ENCODE assay signal across 23 cellular contexts in the genomic region with DNA sequence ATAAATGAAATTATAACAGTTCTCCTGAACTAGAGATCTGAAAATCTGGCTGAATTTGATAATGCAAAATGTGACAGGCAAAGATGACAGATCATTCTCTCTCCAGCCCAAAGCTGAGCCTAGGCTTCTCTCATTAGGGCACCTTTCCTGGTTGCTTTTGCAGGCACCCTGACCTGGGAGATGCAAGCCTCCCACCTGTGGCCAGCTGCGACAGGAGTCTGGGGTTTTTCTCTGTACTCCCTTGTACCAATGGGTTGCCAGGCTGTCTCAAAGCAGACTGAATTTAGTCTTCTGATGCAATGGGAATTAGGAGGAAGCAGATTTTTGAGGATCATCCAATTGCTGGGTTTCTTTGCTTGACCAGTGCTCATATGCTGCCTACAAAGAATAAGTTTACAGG.
"Had no signal": no experiment of that assay in that cellular context is flagged by ENCODE, and none has a peak within 500 bp of the region (broad histone marks: within the 10 kb centered on the region; RNA-seq: fewer than 3 reads in every experiment).

No MANE protein-coding gene starts in this region.

- DNase-seq: activated B cell treated with CpG ODN at 0.5 μM for 24 hours; activated CD4-positive, alpha-beta memory T cell treated with anti-CD3 and anti-CD28 coated beads, Interleukin-2, amount 10 ng/mL, durations not matched to agents 7 days and 5 days; activated CD4-positive, alpha-beta T cell treated with anti-CD3 and anti-CD28 coated beads, Interleukin-2, amount 10 ng/mL, durations not matched to agents 7 days and 5 days; activated naive CD4-positive, alpha-beta T cell treated with anti-CD3 and anti-CD28 coated beads, Interleukin-2, amount 50 U/mL, for 16 hours; activated naive CD8-positive, alpha-beta T cell treated with anti-CD3 and anti-CD28 coated beads, Interleukin-2, amount 10 ng/mL, durations not matched to agents 7 days and 5 days; activated T-cell treated with anti-CD3 and anti-CD28 coated beads for 4 hours; adrenal gland; aorta; central memory CD4-positive, alpha-beta T cell; Kasumi-1; NCI-H1105 treated with DMSO at 0.1 percent for 48 hours; NCI-H146; NCI-H187 treated with DMSO at 0.1 percent for 48 hours; NCI-H2081 treated with DMSO at 0.1 percent for 48 hours; NCI-H2227 treated with DMSO at 0.1 percent for 48 hours; NCI-H446 treated with DMSO at 0.1 percent for 48 hours; NCI-H524 treated with DMSO at 0.1 percent for 48 hours; NCI-H774; PC-3; SHP77; SW 1271 had no signal

- H3K4me3 ChIP-seq: adrenal gland, K562, SJSA1 had no signal

- H3K9me3 Mint-ChIP-seq: activated B cell treated with CpG ODN at 0.5 μM for 24 hours; activated CD4-positive, alpha-beta memory T cell treated with anti-CD3 and anti-CD28 coated beads, Interleukin-2, amount 10 ng/mL, durations not matched to agents 7 days and 5 days; activated CD4-positive, alpha-beta T cell treated with anti-CD3 and anti-CD28 coated beads, Interleukin-2, amount 10 ng/mL, durations not matched to agents 7 days and 5 days; activated naive CD8-positive, alpha-beta T cell treated with anti-CD3 and anti-CD28 coated beads, Interleukin-2, amount 10 ng/mL, durations not matched to agents 7 days and 5 days had no signal

- H3K36me3 Mint-ChIP-seq: activated naive CD8-positive, alpha-beta T cell treated with anti-CD3 and anti-CD28 coated beads, Interleukin-2, amount 10 ng/mL, durations not matched to agents 7 days and 5 days had no signal

- H3K27me3 ChIP-seq: adrenal gland, SJSA1 had no signal

- H3K27ac ChIP-seq: adrenal gland, SJSA1 had no signal

- H3K4me1 Mint-ChIP-seq: activated B cell treated with CpG ODN at 0.5 μM for 24 hours had no signal

- H3K27ac Mint-ChIP-seq: activated B cell treated with CpG ODN at 0.5 μM for 24 hours; activated CD4-positive, alpha-beta memory T cell treated with anti-CD3 and anti-CD28 coated beads, Interleukin-2, amount 10 ng/mL, durations not matched to agents 7 days and 5 days; activated CD4-positive, alpha-beta T cell treated with anti-CD3 and anti-CD28 coated beads, Interleukin-2, amount 10 ng/mL, durations not matched to agents 7 days and 5 days; activated naive CD8-positive, alpha-beta T cell treated with anti-CD3 and anti-CD28 coated beads, Interleukin-2, amount 10 ng/mL, durations not matched to agents 7 days and 5 days had no signal

- H3K36me3 ChIP-seq: adrenal gland had no signal

- H3K9me3 ChIP-seq: adrenal gland, SJSA1 had no signal

- H3K27me3 Mint-ChIP-seq: activated B cell treated with CpG ODN at 0.5 μM for 24 hours; activated CD4-positive, alpha-beta memory T cell treated with anti-CD3 and anti-CD28 coated beads, Interleukin-2, amount 10 ng/mL, durations not matched to agents 7 days and 5 days; activated CD4-positive, alpha-beta T cell treated with anti-CD3 and anti-CD28 coated beads, Interleukin-2, amount 10 ng/mL, durations not matched to agents 7 days and 5 days; activated naive CD8-positive, alpha-beta T cell treated with anti-CD3 and anti-CD28 coated beads, Interleukin-2, amount 10 ng/mL, durations not matched to agents 7 days and 5 days had no signal

- H3K4me3 Mint-ChIP-seq: activated B cell treated with CpG ODN at 0.5 μM for 24 hours; activated CD4-positive, alpha-beta memory T cell treated with anti-CD3 and anti-CD28 coated beads, Interleukin-2, amount 10 ng/mL, durations not matched to agents 7 days and 5 days; activated CD4-positive, alpha-beta T cell treated with anti-CD3 and anti-CD28 coated beads, Interleukin-2, amount 10 ng/mL, durations not matched to agents 7 days and 5 days; activated naive CD8-positive, alpha-beta T cell treated with anti-CD3 and anti-CD28 coated beads, Interleukin-2, amount 10 ng/mL, durations not matched to agents 7 days and 5 days had no signal
